ENCODE assay signal across 2 cellular contexts in the genomic region with DNA sequence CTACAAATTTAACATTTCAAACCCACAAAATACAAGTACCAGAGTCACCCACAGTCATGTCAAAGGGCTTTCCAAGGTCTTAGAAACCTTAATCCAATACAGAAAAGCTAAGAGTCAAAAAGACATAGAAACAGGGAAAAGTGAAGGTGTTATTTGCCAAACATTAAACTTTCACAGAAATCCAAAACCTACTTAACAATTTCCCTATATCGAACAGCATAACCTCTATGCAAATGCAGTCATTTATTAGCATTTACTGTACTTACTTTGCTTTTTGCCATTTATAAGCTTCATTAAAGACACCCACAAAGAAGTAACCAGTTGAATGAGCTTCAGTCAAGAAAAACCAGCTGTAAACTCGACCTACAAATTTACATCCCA.
TF ChIP-seq lines count a peak whose summit lies in the region.

No MANE protein-coding gene starts in this region.

TF ChIP-seq in SK-N-SH, 30 proteins besides CTCF, POLR2A, EP300 and RAD21 (continued from another document):
- TF ChIP-seq, protein P1, sequence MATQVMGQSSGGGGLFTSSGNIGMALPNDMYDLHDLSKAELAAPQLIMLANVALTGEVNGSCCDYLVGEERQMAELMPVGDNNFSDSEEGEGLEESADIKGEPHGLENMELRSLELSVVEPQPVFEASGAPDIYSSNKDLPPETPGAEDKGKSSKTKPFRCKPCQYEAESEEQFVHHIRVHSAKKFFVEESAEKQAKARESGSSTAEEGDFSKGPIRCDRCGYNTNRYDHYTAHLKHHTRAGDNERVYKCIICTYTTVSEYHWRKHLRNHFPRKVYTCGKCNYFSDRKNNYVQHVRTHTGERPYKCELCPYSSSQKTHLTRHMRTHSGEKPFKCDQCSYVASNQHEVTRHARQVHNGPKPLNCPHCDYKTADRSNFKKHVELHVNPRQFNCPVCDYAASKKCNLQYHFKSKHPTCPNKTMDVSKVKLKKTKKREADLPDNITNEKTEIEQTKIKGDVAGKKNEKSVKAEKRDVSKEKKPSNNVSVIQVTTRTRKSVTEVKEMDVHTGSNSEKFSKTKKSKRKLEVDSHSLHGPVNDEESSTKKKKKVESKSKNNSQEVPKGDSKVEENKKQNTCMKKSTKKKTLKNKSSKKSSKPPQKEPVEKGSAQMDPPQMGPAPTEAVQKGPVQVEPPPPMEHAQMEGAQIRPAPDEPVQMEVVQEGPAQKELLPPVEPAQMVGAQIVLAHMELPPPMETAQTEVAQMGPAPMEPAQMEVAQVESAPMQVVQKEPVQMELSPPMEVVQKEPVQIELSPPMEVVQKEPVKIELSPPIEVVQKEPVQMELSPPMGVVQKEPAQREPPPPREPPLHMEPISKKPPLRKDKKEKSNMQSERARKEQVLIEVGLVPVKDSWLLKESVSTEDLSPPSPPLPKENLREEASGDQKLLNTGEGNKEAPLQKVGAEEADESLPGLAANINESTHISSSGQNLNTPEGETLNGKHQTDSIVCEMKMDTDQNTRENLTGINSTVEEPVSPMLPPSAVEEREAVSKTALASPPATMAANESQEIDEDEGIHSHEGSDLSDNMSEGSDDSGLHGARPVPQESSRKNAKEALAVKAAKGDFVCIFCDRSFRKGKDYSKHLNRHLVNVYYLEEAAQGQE (IDR thresholded peaks at IDR 0.05; ENCODE audit: low read depth, low read length) = no peak
- TF ChIP-seq, protein P2, sequence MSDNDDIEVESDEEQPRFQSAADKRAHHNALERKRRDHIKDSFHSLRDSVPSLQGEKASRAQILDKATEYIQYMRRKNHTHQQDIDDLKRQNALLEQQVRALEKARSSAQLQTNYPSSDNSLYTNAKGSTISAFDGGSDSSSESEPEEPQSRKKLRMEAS (IDR thresholded peaks at IDR 0.05; ENCODE audit: low read depth) = no peak
- TF ChIP-seq FOXM1 (IDR thresholded peaks at IDR 0.05; ENCODE audit: low read depth) = no peak
- TF ChIP-seq NFIC (IDR thresholded peaks at IDR 0.05; ENCODE audit: borderline replicate concordance) = no peak
- TF ChIP-seq, protein P3, sequence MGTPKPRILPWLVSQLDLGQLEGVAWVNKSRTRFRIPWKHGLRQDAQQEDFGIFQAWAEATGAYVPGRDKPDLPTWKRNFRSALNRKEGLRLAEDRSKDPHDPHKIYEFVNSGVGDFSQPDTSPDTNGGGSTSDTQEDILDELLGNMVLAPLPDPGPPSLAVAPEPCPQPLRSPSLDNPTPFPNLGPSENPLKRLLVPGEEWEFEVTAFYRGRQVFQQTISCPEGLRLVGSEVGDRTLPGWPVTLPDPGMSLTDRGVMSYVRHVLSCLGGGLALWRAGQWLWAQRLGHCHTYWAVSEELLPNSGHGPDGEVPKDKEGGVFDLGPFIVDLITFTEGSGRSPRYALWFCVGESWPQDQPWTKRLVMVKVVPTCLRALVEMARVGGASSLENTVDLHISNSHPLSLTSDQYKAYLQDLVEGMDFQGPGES (IDR thresholded peaks at IDR 0.05; ENCODE audit: low read depth, low read length) = no peak
- TF ChIP-seq, protein P4, sequence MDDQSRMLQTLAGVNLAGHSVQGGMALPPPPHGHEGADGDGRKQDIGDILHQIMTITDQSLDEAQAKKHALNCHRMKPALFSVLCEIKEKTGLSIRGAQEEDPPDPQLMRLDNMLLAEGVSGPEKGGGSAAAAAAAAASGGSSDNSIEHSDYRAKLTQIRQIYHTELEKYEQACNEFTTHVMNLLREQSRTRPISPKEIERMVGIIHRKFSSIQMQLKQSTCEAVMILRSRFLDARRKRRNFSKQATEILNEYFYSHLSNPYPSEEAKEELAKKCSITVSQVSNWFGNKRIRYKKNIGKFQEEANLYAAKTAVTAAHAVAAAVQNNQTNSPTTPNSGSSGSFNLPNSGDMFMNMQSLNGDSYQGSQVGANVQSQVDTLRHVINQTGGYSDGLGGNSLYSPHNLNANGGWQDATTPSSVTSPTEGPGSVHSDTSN (IDR thresholded peaks at IDR 0.05) = no peak
- no peak for TF ChIP-seq SIN3A (IDR thresholded peaks at IDR 0.05; ENCODE audit: borderline replicate concordance, low read depth, low read length)
- TF ChIP-seq TEAD4 (IDR thresholded peaks at IDR 0.05; ENCODE audit: borderline replicate concordance, insufficient read depth) = no peak
- no peak for TF ChIP-seq FOSL2 (IDR thresholded peaks at IDR 0.05; ENCODE audit: borderline replicate concordance, low read depth)
- no peak for TF ChIP-seq MEF2A (IDR thresholded peaks at IDR 0.05; ENCODE audit: borderline replicate concordance, low read depth)
- TF ChIP-seq YY1 (IDR thresholded peaks at IDR 0.05; ENCODE audit: low read depth) = no peak
- TF ChIP-seq JUND (IDR thresholded peaks at IDR 0.05) = no peak
- no peak for TF ChIP-seq NRF1 (IDR thresholded peaks at IDR 0.05; ENCODE audit: low read depth, low read length)
- TF ChIP-seq FOXJ3 (CRISPR knock-in tag; IDR thresholded peaks at IDR 0.05) = no peak
- no peak for TF ChIP-seq TAF1 (IDR thresholded peaks at IDR 0.05; ENCODE audit: borderline replicate concordance, low read depth, low read length)
- TF ChIP-seq, protein P5, sequence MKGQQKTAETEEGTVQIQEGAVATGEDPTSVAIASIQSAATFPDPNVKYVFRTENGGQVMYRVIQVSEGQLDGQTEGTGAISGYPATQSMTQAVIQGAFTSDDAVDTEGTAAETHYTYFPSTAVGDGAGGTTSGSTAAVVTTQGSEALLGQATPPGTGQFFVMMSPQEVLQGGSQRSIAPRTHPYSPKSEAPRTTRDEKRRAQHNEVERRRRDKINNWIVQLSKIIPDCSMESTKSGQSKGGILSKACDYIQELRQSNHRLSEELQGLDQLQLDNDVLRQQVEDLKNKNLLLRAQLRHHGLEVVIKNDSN (IDR thresholded peaks at IDR 0.05; ENCODE audit: borderline replicate concordance, low read depth) = no peak

TF ChIP-seq in SK-N-SH treated with all-trans-retinoic acid at 6 μM for 48 hours, 23 proteins besides CTCF, POLR2A, EP300 and RAD21 (continued from another document):
- TF ChIP-seq CREB5 (CRISPR knock-in tag; IDR thresholded peaks at IDR 0.05; ENCODE audit: low read depth) (no peak), ZNF70 (CRISPR knock-in tag; IDR thresholded peaks at IDR 0.05) (no peak), PPARA (CRISPR knock-in tag; IDR thresholded peaks at IDR 0.05; ENCODE audit: borderline replicate concordance) (no peak), POU6F1 (CRISPR knock-in tag; IDR thresholded peaks at IDR 0.05; ENCODE audit: borderline replicate concordance, low read depth) (no peak)
